Comparison of ENCODE assay signal across 24 cellular contexts in genomic region chr10:100780324-100780723, GRCh38. TPM values are rescaled to one million over a fixed set of nuclear protein-coding genes. Genes with fewer than 3 reads are reported as not detected.
DNase-seq lines count a peak whose midpoint lies in the region; TF ChIP-seq lines count a peak whose summit lies in the region.
"Had no signal": no experiment of that assay in that cellular context is flagged by ENCODE, and none has a peak within 500 bp of the region (broad histone marks: within the 10 kb centered on the region; RNA-seq: fewer than 3 reads in every experiment).

No MANE protein-coding gene starts in this region.

- TF ChIP-seq CTCF in MCF 10A (IDR thresholded peaks at IDR 0.05; ENCODE audit: unreplicated experiment) (no peak), mammary epithelial cell (conservative IDR thresholded peaks at IDR 0.05 in 1 of 2, IDR thresholded peaks at IDR 0.05 in 1 of 2; ENCODE audit: extremely low read depth in 1 of 2, insufficient read depth in 1 of 2, low read depth in 1 of 2, low read length in 2 of 2) (no peak), C4-2B (conservative IDR thresholded peaks at IDR 0.05) (no peak), VCaP (conservative IDR thresholded peaks at IDR 0.05) (no peak), prostate gland (IDR thresholded peaks at IDR 0.05) (no peak), tibial nerve (IDR thresholded peaks at IDR 0.05) (no peak)

- H3K27me3 Mint-ChIP-seq in MCF 10A (ENCODE audit: insufficient read depth, unreplicated experiment): peaks cover 50% of the 10 kb centered on the region

- no peaks in the 10 kb centered on the region for H3K9me3 Mint-ChIP-seq in MCF 10A (ENCODE audit: unreplicated experiment)
- H3K9me3 Mint-ChIP-seq: CD8-positive, alpha-beta T cell had no signal

- in situ Hi-C loops in mammary epithelial cell (cut with MboI; ENCODE audit: low sequenced_read_pairs in 2 of 2): no loop called here

- TF ChIP-seq EP300 in tibial nerve (IDR thresholded peaks at IDR 0.05): no peak

- H3K4me3 ChIP-seq in mammary epithelial cell (replicated peaks in 1 of 3; ENCODE audit: insufficient read depth in 1 of 3, low read depth in 2 of 3, low read length in 3 of 3) (no peak overlapping the region), prostate gland (no peak overlapping the region), tibial nerve (no peak overlapping the region)
- H3K4me3 ChIP-seq: A549, GM12878, GM23248 had no signal

- CTCF ChIA-PET in MCF 10A (lab: Yijun Ruan, JAX): interaction anchor here (0.6 to 0.8 kb wide), 2 partner anchors 22 to 37 kb away, joined by 3 read pairs; no protein-coding TSS in a partner anchor
- CTCF ChIA-PET in mammary epithelial cell (lab: Charles Lee; ENCODE audit: low non-redundant PET): no interaction called here

- H3K4me1 Mint-ChIP-seq in MCF 10A (ENCODE audit: insufficient read depth, unreplicated experiment): no peaks in the 10 kb centered on the region
- H3K4me1 Mint-ChIP-seq: CD4-positive, CD25-positive, alpha-beta regulatory T cell had no signal

- no peak overlapping the region for H3K9ac ChIP-seq in mammary epithelial cell (ENCODE audit: insufficient read depth, low read length)
- H3K9ac ChIP-seq: GM23248 had no signal

- H3K9me3 ChIP-seq in mammary epithelial cell (replicated peaks; ENCODE audit: insufficient read depth, low read length) (no peaks in the 10 kb centered on the region), prostate gland (no peaks in the 10 kb centered on the region), tibial nerve (peaks cover 0 to 7% (median 0%) of the 10 kb centered on the region in 4 donors)

- H4K20me1 ChIP-seq in mammary epithelial cell (ENCODE audit: insufficient read depth, low read length): no peaks in the 10 kb centered on the region

- no peak overlapping the region for H3K27ac Mint-ChIP-seq in MCF 10A (ENCODE audit: low read depth, unreplicated experiment)
- H3K27ac Mint-ChIP-seq: CD8-positive, alpha-beta T cell had no signal

- H3K4me2 ChIP-seq in mammary epithelial cell (ENCODE audit: insufficient read depth, low read depth, low read length): no peak overlapping the region
- H3K4me2 ChIP-seq: A549 had no signal

- H3K36me3 Mint-ChIP-seq in MCF 10A (ENCODE audit: insufficient read depth, unreplicated experiment): no peaks in the 10 kb centered on the region
- H3K36me3 Mint-ChIP-seq: CD8-positive, alpha-beta T cell had no signal

- dilution Hi-C loops in mammary epithelial cell (cut with HindIII; ENCODE audit: low sequenced_read_pairs): no loop called here

- H3K4me3 Mint-ChIP-seq in MCF 10A (ENCODE audit: unreplicated experiment): no peak overlapping the region
- H3K4me3 Mint-ChIP-seq: CD4-positive, CD25-positive, alpha-beta regulatory T cell; CD8-positive, alpha-beta T cell had no signal

- H3K79me2 ChIP-seq in mammary epithelial cell (ENCODE audit: insufficient read depth, low read length): no peaks in the 10 kb centered on the region

- H3K27ac ChIP-seq in mammary epithelial cell (ENCODE audit: insufficient read depth, low read depth, low read length) (no peak overlapping the region), C4-2B (peak overlapping the region; percentile 18; the same call in 1 of the 2 replicates), VCaP (peak overlapping the region; percentile 51), prostate gland (no peak overlapping the region), tibial nerve (no peak overlapping the region)
- H3K27ac ChIP-seq: A549, GM23248 had no signal

- intact Hi-C loops in MCF 10A (cut with micrococcal nuclease): no loop called here
- intact Hi-C loops in mammary epithelial cell (cut with micrococcal nuclease): no loop called here
- intact Hi-C loops in prostate gland (cut with DNase I): no loop called here

- H3K36me3 ChIP-seq in mammary epithelial cell (ENCODE audit: insufficient read depth, low read length): no peaks in the 10 kb centered on the region
- no peaks in the 10 kb centered on the region for H3K36me3 ChIP-seq in prostate gland
- no peaks in the 10 kb centered on the region for H3K36me3 ChIP-seq in tibial nerve

- POLR2A ChIA-PET in MCF 10A (lab: Yijun Ruan, JAX): no interaction called here

- WGBS in mammary epithelial cell (ENCODE audit: low coverage, missing lambda C conversion rate): 11% methylated on average over 2 of the region's 2 CpGs
- WGBS in prostate gland: 64% methylated on average over 2 of the region's 2 CpGs
- WGBS in tibial nerve, 2 donors: 85 to 89% methylated on average over 2 of the region's 2 CpGs

- TF ChIP-seq POLR2A in prostate gland (IDR thresholded peaks at IDR 0.05) (no peak), tibial nerve (IDR thresholded peaks at IDR 0.05) (no peak)

- H3K27me3 ChIP-seq in mammary epithelial cell (ENCODE audit: insufficient read depth, low read length) (no peaks in the 10 kb centered on the region), prostate gland (replicated peaks; ENCODE audit: insufficient read depth) (no peaks in the 10 kb centered on the region), tibial nerve (peaks cover 0 to 31% of the 10 kb centered on the region in 2 donors)

- peak; percentile 9 for DNase-seq in MCF 10A (ENCODE audit: unreplicated experiment)
- no peak for DNase-seq in mammary epithelial cell
- peak; percentile 68 for DNase-seq in prostate gland (ENCODE audit: low spot score)
- DNase-seq in tibial nerve (ENCODE audit: low spot score in 2 of 2): no peak
- DNase-seq in NCI-H2227 (lab: John Stamatoyannopoulos, UW; ENCODE audit: unreplicated experiment): no peak
- no peak for DNase-seq in ecto neural progenitor cell (ENCODE audit: low spot score)
- DNase-seq: 8988T; ACHN; C1 segment of cervical spinal cord; CD4-positive, CD25-positive, alpha-beta regulatory T cell; CD8-positive, alpha-beta T cell; DMS 273 treated with DMSO at 0.1 percent for 48 hours; DMS79; EL; GDM1; GM23248; H7; HCEC 1CT had no signal

- no peak overlapping the region for H2AFZ ChIP-seq in mammary epithelial cell (ENCODE audit: low read depth, low read length)
- H2AFZ ChIP-seq: GM23248 had no signal

- BruUV-seq in MCF 10A (replicated peaks; lab: Mats Ljungman, UMichigan) (no TSS peak), mammary epithelial cell (replicated peaks; lab: Mats Ljungman, UMichigan) (no TSS peak)

- no peaks in the 10 kb centered on the region for H3K4me1 ChIP-seq in mammary epithelial cell (ENCODE audit: insufficient read depth, low read length)
- no peaks in the 10 kb centered on the region for H3K4me1 ChIP-seq in prostate gland (replicated peaks)
- H3K4me1 ChIP-seq in tibial nerve: no peaks in the 10 kb centered on the region
- H3K4me1 ChIP-seq: A549 had no signal

RNA-seq across cellular contexts. Expression of gene PAX2, which starts 34.9 kb away (rescaled TPM):
- total RNA-seq in MCF 10A (2022) (not detected in 2 replicates), mammary epithelial cell (not detected), prostate gland (under 1 TPM in 1 of 2 donors, not detected in 1; 0.91 TPM), tibial nerve (not detected)
- not detected for polyA plus RNA-seq in mammary epithelial cell
- not detected for polyA minus RNA-seq in mammary epithelial cell
- total RNA-seq: CD4-positive, CD25-positive, alpha-beta regulatory T cell; CD8-positive, alpha-beta T cell; GM12878; GM23248; H1 had no signal
- polyA plus RNA-seq: BJ, GM12878, GM23248 had no signal

Comparison
In these comparisons a context has a peak if more than half of its experiments do, and no peak if none do; other contexts are left out.
1. DNase-seq: peak in MCF 10A (single experiment) and prostate gland (single experiment); none in mammary epithelial cell (single experiment), tibial nerve (0 of 2), NCI-H2227 (single experiment) and ecto neural progenitor cell (single experiment).
2. H3K27ac ChIP-seq: peak in C4-2B (single experiment) and VCaP (single experiment); none in mammary epithelial cell (single experiment), prostate gland (0 of 2) and tibial nerve (0 of 4).